In genomic region chr4:94500696-94501095, GRCh38 we compare ENCODE assay signal across 15 cellular contexts. TPM values are rescaled to one million over a fixed set of nuclear protein-coding genes. Genes with fewer than 3 reads are reported as not detected.
DNase-seq lines count a peak whose midpoint lies in the region; ATAC-seq and TF ChIP-seq lines count a peak whose summit lies in the region.
"Had no signal": no experiment of that assay in that cellular context is flagged by ENCODE, and none has a peak within 500 bp of the region (broad histone marks: within the 10 kb centered on the region; RNA-seq: fewer than 3 reads in every experiment).

No MANE protein-coding gene starts in this region.

- ATAC-seq in Right ventricle myocardium inferior (peak; percentile 78), heart right ventricle (peak; percentile 62 to 86 (median 80)), HG03442 (IDR thresholded peaks at IDR 0.05; ENCODE audit: unreplicated experiment) (no peak), GM19467 (IDR thresholded peaks at IDR 0.05; ENCODE audit: unreplicated experiment) (no peak), HG03520 (IDR thresholded peaks at IDR 0.05; ENCODE audit: unreplicated experiment) (no peak)
- ATAC-seq: CD8-positive, alpha-beta T cell; GM23338 had no signal

- no peaks in the 10 kb centered on the region for H3K27me3 ChIP-seq in heart right ventricle
- no peaks in the 10 kb centered on the region for H3K27me3 ChIP-seq in osteoblast (ENCODE audit: insufficient read depth, low read length)
- H3K27me3 ChIP-seq in esophagus squamous epithelium, result no peaks in the 10 kb centered on the region

- H3K4me3 ChIP-seq in heart right ventricle (no peak overlapping the region), osteoblast (ENCODE audit: insufficient read depth, low read length) (no peak overlapping the region), esophagus squamous epithelium (no peak overlapping the region)
- H3K4me3 ChIP-seq: GM23338 had no signal

- TF ChIP-seq CTCF in heart right ventricle (IDR thresholded peaks at IDR 0.05) (no peak), osteoblast (IDR thresholded peaks at IDR 0.05; ENCODE audit: extremely low read depth, low read depth, low read length) (no peak), esophagus squamous epithelium (IDR thresholded peaks at IDR 0.05) (no peak)

- peaks cover 90% of the 10 kb centered on the region for H3K79me2 ChIP-seq in osteoblast (ENCODE audit: insufficient read depth, low read length)

- no peak overlapping the region for H2AFZ ChIP-seq in osteoblast (ENCODE audit: low read length)
- H2AFZ ChIP-seq: GM23338 had no signal

- no peaks in the 10 kb centered on the region for H3K9me3 ChIP-seq in heart right ventricle
- no peaks in the 10 kb centered on the region for H3K9me3 ChIP-seq in osteoblast (ENCODE audit: low read depth, low read length)
- H3K9me3 ChIP-seq in esophagus squamous epithelium, result no peaks in the 10 kb centered on the region

- H3K36me3 ChIP-seq in heart right ventricle (peaks cover 0 to 4% (median 0%) of the 10 kb centered on the region in 9 donors), osteoblast (ENCODE audit: insufficient read depth, low read length) (peaks cover 7% of the 10 kb centered on the region), esophagus squamous epithelium (peaks cover 0 to 3% (median 0%) of the 10 kb centered on the region in 3 donors)

- H3K4me1 ChIP-seq in heart right ventricle (peaks cover 11 to 99% (median 76%) of the 10 kb centered on the region in 9 donors), osteoblast (ENCODE audit: insufficient read depth, low read length) (peaks cover 4% of the 10 kb centered on the region), esophagus squamous epithelium (peaks cover 0 to 24% (median 7%) of the 10 kb centered on the region in 3 donors)

- no peak for DNase-seq in Right ventricle myocardium inferior (ENCODE audit: missing footprints)
- DNase-seq in cardiac septum (ENCODE audit: low spot score), result no peak
- DNase-seq in heart right ventricle, result peak; percentile 23 to 57
- DNase-seq in osteoblast (ENCODE audit: insufficient read length, low spot score, missing footprints), result no peak
- no peak for DNase-seq in esophagus squamous epithelium (lab: John Stamatoyannopoulos, UW)
- DNase-seq: CD8-positive, alpha-beta T cell; NCI-H146; NCI-H2227 treated with DMSO at 0.1 percent for 48 hours; NCI-H526 had no signal

- intact Hi-C loops in Right ventricle myocardium inferior (cut with DNase I) (no loop called here), cardiac septum (cut with DNase I) (no loop called here), heart right ventricle (cut with DNase I) (loop anchor here in 1 of 10 donors (10.0 kb wide), 2 partner anchors 46 to 96 kb away; partner anchors contain the start of gene PDLIM5), esophagus squamous epithelium (cut with DNase I) (no loop called here)

- no peak for TF ChIP-seq POLR2A in esophagus squamous epithelium (IDR thresholded peaks at IDR 0.05)

- H4K20me1 ChIP-seq in osteoblast (ENCODE audit: insufficient read depth, low read length), result peaks cover 3% of the 10 kb centered on the region

- WGBS in heart right ventricle, 2 donors, result 41 to 44% methylated on average over 3 of the region's 3 CpGs
- 80 to 90% methylated on average over 3 of the region's 3 CpGs for WGBS in esophagus squamous epithelium, 2 donors

- no peak overlapping the region for H3K4me2 ChIP-seq in osteoblast (ENCODE audit: insufficient read depth, low read length)
- H3K4me2 ChIP-seq: GM23338 had no signal

- peak overlapping the region in 9 of 10 donors; percentile 11 to 76 (median 64) for H3K27ac ChIP-seq in heart right ventricle
- peak overlapping the region; percentile 25 for H3K27ac ChIP-seq in osteoblast (ENCODE audit: low read depth, low read length)
- H3K27ac ChIP-seq in esophagus squamous epithelium, result no peak overlapping the region
- H3K27ac ChIP-seq: 22Rv1, RWPE1 had no signal

RNA-seq across cellular contexts. Expression of gene PDLIM5, which starts 49.0 kb away (rescaled TPM):
- total RNA-seq in Right ventricle myocardium inferior (1,145 TPM), cardiac septum (1,256 TPM), heart right ventricle (1,000 to 10,000 TPM in 9 of 10 donors, 100 to 1,000 TPM in 1; 856 to 1,549 (median 1,274) TPM), osteoblast (242 and 312 TPM in 2 replicates), esophagus squamous epithelium (100 to 1,000 TPM in 3 of 4 donors, 10 to 100 TPM in 1; 57.0 to 204 (median 157) TPM)
- polyA plus RNA-seq in heart right ventricle, result 100 to 1,000 TPM; 221 to 521 TPM

Comparison
In these comparisons a context has a peak if more than half of its experiments do, and no peak if none do; other contexts are left out.
1. DNase-seq: peak in heart right ventricle (2 of 2); none in Right ventricle myocardium inferior (single experiment), cardiac septum (single experiment), osteoblast (single experiment) and esophagus squamous epithelium (single experiment).
2. ATAC-seq: peak in Right ventricle myocardium inferior (single experiment) and heart right ventricle (8 of 8); none in HG03442 (single experiment), GM19467 (single experiment) and HG03520 (single experiment).
3. H3K27ac ChIP-seq: peak in heart right ventricle (9 of 10) and osteoblast (single experiment); none in esophagus squamous epithelium (0 of 4).